Comparison of ENCODE assay signal across 17 cellular contexts in the genomic region with DNA sequence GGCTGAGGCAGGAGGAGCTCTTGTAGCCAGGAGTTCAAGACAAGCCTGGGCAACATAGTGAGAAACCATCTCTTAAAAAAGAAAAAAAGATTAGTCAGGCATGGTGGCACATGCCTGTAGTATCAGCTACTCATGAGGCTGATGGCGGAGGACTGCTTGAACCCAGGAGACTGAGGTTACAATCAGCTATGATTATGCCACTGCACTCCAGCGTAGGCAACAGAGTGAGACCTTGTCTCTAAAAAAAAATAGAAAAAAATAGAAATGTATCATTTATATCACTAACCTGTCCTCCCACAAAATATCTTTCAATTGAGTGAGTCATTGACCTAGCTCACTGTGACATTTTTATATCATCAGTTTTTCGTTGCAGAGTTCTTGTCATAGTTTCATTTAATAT.
DNase-seq lines count a peak whose midpoint lies in the region; ATAC-seq and TF ChIP-seq lines count a peak whose summit lies in the region.
"Had no signal": no experiment of that assay in that cellular context is flagged by ENCODE, and none has a peak within 500 bp of the region (broad histone marks: within the 10 kb centered on the region; RNA-seq: fewer than 3 reads in every experiment).

No MANE protein-coding gene starts in this region.

- no peak overlapping the region for H2AK5ac ChIP-seq in H9 (ENCODE audit: insufficient read length, low read length)

- no peak overlapping the region for H2AFZ ChIP-seq in H9 (ENCODE audit: low read length)

- TF ChIP-seq CTCF in H9 (conservative IDR thresholded peaks at IDR 0.05), result no peak

- peaks cover 8% of the 10 kb centered on the region for H3K36me3 Mint-ChIP-seq in activated naive CD4-positive, alpha-beta T cell treated with anti-CD3 and anti-CD28 coated beads for 36 hours (ENCODE audit: low read depth)
- H3K36me3 Mint-ChIP-seq in H9 (ENCODE audit: insufficient read depth in 1 of 3, low read depth in 3 of 3), result peaks cover 0 to 20% (median 9%) of the 10 kb centered on the region in 3 experiments; a peak in 4 of 7 replicates
- H3K36me3 Mint-ChIP-seq: CD14-positive monocyte; CD8-positive, alpha-beta T cell had no signal

- no peak overlapping the region for H3K23ac ChIP-seq in H9 (ENCODE audit: insufficient read length, low read depth, low read length)

- no peak overlapping the region for H2BK120ac ChIP-seq in H9 (ENCODE audit: low read depth, low read length, poor library complexity, severe bottlenecking)

- H3K4me1 ChIP-seq in H9 (ENCODE audit: insufficient read depth, low read length), result no peaks in the 10 kb centered on the region

- no peak overlapping the region for H4K91ac ChIP-seq in H9 (ENCODE audit: insufficient read length, low read depth, low read length)

- H4K20me1 ChIP-seq in H9 (ENCODE audit: control insufficient read depth, insufficient read depth, insufficient read length), result no peaks in the 10 kb centered on the region

- peaks cover 70% of the 10 kb centered on the region for H3K4me1 Mint-ChIP-seq in activated naive CD4-positive, alpha-beta T cell treated with anti-CD3 and anti-CD28 coated beads for 36 hours (ENCODE audit: low read depth)
- peaks cover 2 to 5% of the 10 kb centered on the region in 2 experiments for H3K4me1 Mint-ChIP-seq in H9

- peaks cover 8% of the 10 kb centered on the region for H3K9me3 Mint-ChIP-seq in activated naive CD4-positive, alpha-beta T cell treated with anti-CD3 and anti-CD28 coated beads for 36 hours
- no peaks in the 10 kb centered on the region for H3K9me3 Mint-ChIP-seq in H9
- H3K9me3 Mint-ChIP-seq: CD8-positive, alpha-beta T cell; HFFc6 had no signal

- no peaks in the 10 kb centered on the region for H3K79me1 ChIP-seq in H9 (ENCODE audit: insufficient read depth, low read depth, low read length, poor library complexity, severe bottlenecking)

- H4K8ac ChIP-seq in H9 (replicated peaks; ENCODE audit: insufficient read length, low read depth, low read length), result no peak overlapping the region

- H3K56ac ChIP-seq in H9 (ENCODE audit: insufficient read length, low read depth, low read length), result no peak overlapping the region

- ATAC-seq in activated CD4-positive, CD25-positive, alpha-beta regulatory T cell treated with anti-CD3 and anti-CD28 coated beads, Interleukin-2, amount 50 U/mL, for 24 hours, result peak; percentile 10 to 16
- no peak for ATAC-seq in GM21825 (IDR thresholded peaks at IDR 0.05; ENCODE audit: unreplicated experiment)
- ATAC-seq in GM21576 (IDR thresholded peaks at IDR 0.05; ENCODE audit: unreplicated experiment), result no peak
- ATAC-seq: CD8-positive, alpha-beta T cell had no signal

- no peak overlapping the region for H3K18ac ChIP-seq in H9 (ENCODE audit: insufficient read length, low read depth, low read length)

- H3K9ac ChIP-seq in H9 (ENCODE audit: extremely low read depth, insufficient read length, low read length), result no peak overlapping the region

- H3K14ac ChIP-seq in H9 (ENCODE audit: insufficient read depth, low read length), result no peak overlapping the region

- peaks cover 5% of the 10 kb centered on the region for H3K27me3 Mint-ChIP-seq in activated naive CD4-positive, alpha-beta T cell treated with anti-CD3 and anti-CD28 coated beads for 36 hours (ENCODE audit: low read depth)
- H3K27me3 Mint-ChIP-seq in H9 (ENCODE audit: low read depth), result no peaks in the 10 kb centered on the region

- H3K27me3 ChIP-seq in H9 (ENCODE audit: insufficient read depth, low read length), result no peaks in the 10 kb centered on the region

- H3K4me3 Mint-ChIP-seq in activated naive CD4-positive, alpha-beta T cell treated with anti-CD3 and anti-CD28 coated beads for 36 hours, result no peak overlapping the region
- no peak overlapping the region for H3K4me3 Mint-ChIP-seq in H9
- H3K4me3 Mint-ChIP-seq: CD14-positive monocyte; CD8-positive, alpha-beta T cell; HFFc6 had no signal

- no peak overlapping the region for H3T11ph ChIP-seq in H9 (ENCODE audit: low read length)

- H3K79me2 ChIP-seq in H9 (ENCODE audit: insufficient read depth, low read length), result no peaks in the 10 kb centered on the region

- no peak overlapping the region for H2BK20ac ChIP-seq in H9 (ENCODE audit: low read depth, low read length, poor library complexity, severe bottlenecking)

- no peak overlapping the region for H3K4ac ChIP-seq in H9 (ENCODE audit: low read depth, low read length)

- H3K27ac Mint-ChIP-seq in activated naive CD4-positive, alpha-beta T cell treated with anti-CD3 and anti-CD28 coated beads for 36 hours, result no peak overlapping the region
- H3K27ac Mint-ChIP-seq in H9, result no peak overlapping the region
- H3K27ac Mint-ChIP-seq: CD14-positive monocyte; CD8-positive, alpha-beta T cell; HFFc6 had no signal

- no peaks in the 10 kb centered on the region for H3K23me2 ChIP-seq in H9 (ENCODE audit: insufficient read length, low read depth, low read length, poor library complexity, severe bottlenecking)

- intact Hi-C loops in activated naive CD4-positive, alpha-beta T cell treated with anti-CD3 and anti-CD28 coated beads for 36 hours (cut with micrococcal nuclease), result loop anchor here (5.0 to 10.0 kb wide), 5 partner anchors 512 to 1962 kb away; partner anchors contain the start of genes INO80C, KIAA1328, RMP24 and TPGS2

- CTCF ChIA-PET in activated naive CD4-positive, alpha-beta T cell treated with anti-CD3 and anti-CD28 coated beads for 36 hours (lab: Charles Lee), result no interaction called here

- no CpG with 5 or more reads among the region's 3 CpGs for whole genome bisulfite sequencing in H9 (ENCODE audit: extremely low coverage, insufficient read length, low lambda C conversion rate)

- no peak overlapping the region for H3K27ac ChIP-seq in H9 (ENCODE audit: insufficient read length, low read depth, low read length)
- H3K27ac ChIP-seq: 22Rv1 had no signal

- no peak for DNase-seq in activated CD4-positive, CD25-positive, alpha-beta regulatory T cell (lab: John Stamatoyannopoulos, UW)
- peak; percentile 26 for DNase-seq in activated naive CD4-positive, alpha-beta T cell treated with anti-CD3 and anti-CD28 coated beads for 36 hours
- no peak for DNase-seq in activated naive CD4-positive, alpha-beta T cell treated with Interleukin-2 at 50 U/mL for 16 hours
- DNase-seq in H9 (no peak), putamen (ENCODE audit: low spot score) (peak; percentile 68)
- DNase-seq: CD8-positive, alpha-beta T cell; COR-L47; DMS153; DMS79 treated with DMSO at 0.1 percent for 48 hours; EL; HCEC 1CT; HFFc6 had no signal

- H2BK12ac ChIP-seq in H9 (ENCODE audit: insufficient read length, low read depth, low read length), result no peak overlapping the region

- no peak overlapping the region for H2BK15ac ChIP-seq in H9 (ENCODE audit: low read depth, low read length)

- H4K5ac ChIP-seq in H9 (ENCODE audit: insufficient read length, low read depth, low read length), result no peak overlapping the region

- no peaks in the 10 kb centered on the region for H3K9me3 ChIP-seq in H9 (ENCODE audit: control insufficient read depth, low read depth, low read length)

- H2BK5ac ChIP-seq in H9 (ENCODE audit: insufficient read length, low read length), result peak overlapping the region; percentile 59

- H3K4me2 ChIP-seq in H9 (ENCODE audit: insufficient read depth, insufficient read length, low read length), result no peak overlapping the region

Comparison
In these comparisons a context has a peak if more than half of its experiments do, and no peak if none do; other contexts are left out.
1. DNase-seq: peak in activated naive CD4-positive, alpha-beta T cell treated with anti-CD3 and anti-CD28 coated beads for 36 hours (single experiment) and putamen (single experiment); none in activated CD4-positive, CD25-positive, alpha-beta regulatory T cell (0 of 4), activated naive CD4-positive, alpha-beta T cell treated with Interleukin-2 at 50 U/mL for 16 hours (single experiment) and H9 (single experiment).
2. ATAC-seq: peak in activated CD4-positive, CD25-positive, alpha-beta regulatory T cell treated with anti-CD3 and anti-CD28 coated beads, Interleukin-2, amount 50 U/mL, for 24 hours (2 of 2); none in GM21825 (single experiment) and GM21576 (single experiment).